ENCODE assay signal across 22 cellular contexts in genomic region chr5:140951636-140952035, GRCh38. TPM values are rescaled to one million over a fixed set of nuclear protein-coding genes. Genes with fewer than 3 reads are reported as not detected.
"Had no signal": no experiment of that assay in that cellular context is flagged by ENCODE, and none has a peak within 500 bp of the region (broad histone marks: within the 10 kb centered on the region; RNA-seq: fewer than 3 reads in every experiment).

No MANE protein-coding gene starts in this region.

- H3K4me3 Mint-ChIP-seq: mesothelial cell of epicardium had no signal

- H3K36me3 ChIP-seq: esophagus squamous epithelium, gastrocnemius medialis, heart right ventricle, left ventricle myocardium inferior, lower lobe of right lung had no signal

- DNase-seq: dermis blood vessel endothelial cell; dorsolateral prefrontal cortex; effector CD4-positive, alpha-beta T cell; effector memory CD4-positive, alpha-beta T cell; esophagus squamous epithelium; foreskin fibroblast; foreskin melanocyte; gastrocnemius medialis; glutamatergic neuron; head of caudate nucleus; heart right ventricle; hippocampal formation; left cardiac atrium; left ventricle myocardium inferior; lower lobe of right lung; mesenchymal stem cell; mucosa of descending colon had no signal

- H3K27ac ChIP-seq: coronary artery, dorsolateral prefrontal cortex, esophagus squamous epithelium, gastrocnemius medialis, heart right ventricle, left ventricle myocardium inferior, lower lobe of right lung had no signal

- H3K9me3 ChIP-seq: esophagus squamous epithelium, gastrocnemius medialis, lower lobe of right lung had no signal

- H3K27me3 ChIP-seq: dorsolateral prefrontal cortex, esophagus squamous epithelium, gastrocnemius medialis had no signal

- H3K4me3 ChIP-seq: coronary artery, dorsolateral prefrontal cortex, esophagus squamous epithelium, gastrocnemius medialis, heart right ventricle, left ventricle myocardium inferior, lower lobe of right lung, mucosa of descending colon had no signal

- ATAC-seq: gastrocnemius medialis, heart right ventricle, left cardiac atrium, lower lobe of right lung, mucosa of descending colon had no signal

- H3K27ac Mint-ChIP-seq: mesothelial cell of epicardium had no signal

- H3K4me1 ChIP-seq: esophagus squamous epithelium, gastrocnemius medialis, heart right ventricle, left ventricle myocardium inferior, lower lobe of right lung had no signal

RNA-seq across cellular contexts. Expression of gene PCDHAC2, which starts 14.6 kb away (rescaled TPM):
- total RNA-seq: epithelial cell of proximal tubule, glomerular endothelial cell had no signal

RNA-seq across cellular contexts. Expression of gene PCDHAC1, which starts 25.5 kb away (rescaled TPM):
- total RNA-seq: endothelial cell of umbilical vein, epithelial cell of proximal tubule, left ventricle myocardium inferior had no signal
- polyA plus RNA-seq: endothelial cell of umbilical vein, heart right ventricle had no signal
